Comparison of ENCODE assay signal across 14 cellular contexts in genomic region chr11:69915151-69915500, GRCh38.
DNase-seq lines count a peak whose midpoint lies in the region; ATAC-seq and TF ChIP-seq lines count a peak whose summit lies in the region.
"Had no signal": no experiment of that assay in that cellular context is flagged by ENCODE, and none has a peak within 500 bp of the region (broad histone marks: within the 10 kb centered on the region; RNA-seq: fewer than 3 reads in every experiment).

No MANE protein-coding gene starts in this region.

- H3K4ac ChIP-seq in mesenchymal stem cell (ENCODE audit: low read depth in 1 of 2, low read length in 2 of 2), result no peak overlapping the region

- no peak for DNase-seq in heart right ventricle
- DNase-seq in Right ventricle myocardium superior, result no peak
- peak; percentile 84 for DNase-seq in mammary epithelial cell
- DNase-seq in mesenchymal stem cell, result no peak
- no peak for DNase-seq in upper lobe of right lung
- DNase-seq in NOMO-1 (lab: John Stamatoyannopoulos, UW; ENCODE audit: unreplicated experiment in 2 of 2), result no peak
- DNase-seq: NCI-H526 treated with DMSO at 0.1 percent for 48 hours had no signal

- H2BK5ac ChIP-seq in mesenchymal stem cell (ENCODE audit: low read depth, low read length, poor library complexity, severe bottlenecking), result no peak overlapping the region

- H3K4me2 ChIP-seq in mammary epithelial cell (ENCODE audit: insufficient read depth, low read depth, low read length), result peak overlapping the region; percentile 57
- no peak overlapping the region for H3K4me2 ChIP-seq in mesenchymal stem cell (ENCODE audit: low read length, poor library complexity, severe bottlenecking)
- H3K4me2 ChIP-seq: smooth muscle cell had no signal

- H3K9me3 ChIP-seq in heart right ventricle (peaks cover 0 to 5% (median 0%) of the 10 kb centered on the region in 11 donors), mammary epithelial cell (replicated peaks; ENCODE audit: insufficient read depth, low read length) (no peaks in the 10 kb centered on the region), mesenchymal stem cell (ENCODE audit: control insufficient read depth, low read length) (no peaks in the 10 kb centered on the region), upper lobe of right lung (no peaks in the 10 kb centered on the region)
- H3K9me3 ChIP-seq: suprapubic skin had no signal

- in situ Hi-C loops in mammary epithelial cell (cut with MboI; ENCODE audit: low sequenced_read_pairs in 2 of 2), result loop anchor here in 1 of 2 donors (10.0 kb wide), 1 partner anchor 230 kb away; no protein-coding TSS in a partner anchor

- peak in 2 of 8 donors; percentile 2 to 13 for ATAC-seq in heart right ventricle
- ATAC-seq in Right ventricle myocardium superior (ENCODE audit: poor library complexity), result no peak
- ATAC-seq in upper lobe of right lung, result no peak
- ATAC-seq in HG03280 (IDR thresholded peaks at IDR 0.05; ENCODE audit: unreplicated experiment), result no peak
- ATAC-seq in HG02852 (IDR thresholded peaks at IDR 0.05; ENCODE audit: unreplicated experiment), result no peak
- ATAC-seq: naive thymus-derived CD4-positive, alpha-beta T cell had no signal

- no peaks in the 10 kb centered on the region for H3K79me2 ChIP-seq in mammary epithelial cell (ENCODE audit: insufficient read depth, low read length)

- intact Hi-C loops in heart right ventricle (cut with DNase I) (loop anchor here in 7 of 10 donors (1.0 to 10.0 kb wide), 7 partner anchors 160 to 276 kb away; partner anchors contain the start of gene ANO1 (in 3 of the 7)), Right ventricle myocardium superior (cut with DNase I) (no loop called here), mammary epithelial cell (cut with micrococcal nuclease) (loop anchor here (1.0 to 2.0 kb wide), 2 partner anchors 166 to 276 kb away; no protein-coding TSS in a partner anchor), upper lobe of right lung (cut with DNase I) (no loop called here)

- H3K27me3 ChIP-seq in heart right ventricle (peaks cover 0 to 23% (median 6%) of the 10 kb centered on the region in 7 donors), mammary epithelial cell (ENCODE audit: insufficient read depth, low read length) (no peaks in the 10 kb centered on the region), mesenchymal stem cell (ENCODE audit: control insufficient read depth in 1 of 2, insufficient read depth in 1 of 2, low read length in 2 of 2) (peaks cover 25 to 46% of the 10 kb centered on the region in 2 experiments), upper lobe of right lung (peaks cover 12% of the 10 kb centered on the region)

- H2AFZ ChIP-seq in mammary epithelial cell (ENCODE audit: low read depth, low read length) (peak overlapping the region; percentile 68), mesenchymal stem cell (ENCODE audit: low read depth, low read length) (no peak overlapping the region)

- no peak overlapping the region for H3K14ac ChIP-seq in mesenchymal stem cell (ENCODE audit: low read length in 2 of 2)

- no peak overlapping the region for H2BK120ac ChIP-seq in mesenchymal stem cell (ENCODE audit: low read depth, low read length)

- peak overlapping the region in 1 of 2 experiments; percentile 77 for H3K23ac ChIP-seq in mesenchymal stem cell (ENCODE audit: low read length in 2 of 2)

- H4K8ac ChIP-seq in mesenchymal stem cell (ENCODE audit: low read length), result no peak overlapping the region

- no peak overlapping the region for H2BK12ac ChIP-seq in mesenchymal stem cell (ENCODE audit: low read length in 2 of 2)

- H3K27ac ChIP-seq in heart right ventricle, result peak overlapping the region in 9 of 10 donors; percentile 66 to 92 (median 81)
- H3K27ac ChIP-seq in mammary epithelial cell (ENCODE audit: insufficient read depth, low read depth, low read length), result peak overlapping the region; percentile 75
- H3K27ac ChIP-seq in mesenchymal stem cell (ENCODE audit: low read length, poor library complexity, severe bottlenecking), result no peak overlapping the region
- peak overlapping the region; percentile 74 for H3K27ac ChIP-seq in upper lobe of right lung
- H3K27ac ChIP-seq: SJSA1, VCaP had no signal

- WGBS in heart right ventricle, 2 donors, result 28 to 34% methylated on average over 6 of the region's 6 CpGs
- 0% methylated on average over 6 of the region's 6 CpGs for WGBS in mammary epithelial cell (ENCODE audit: low coverage, missing lambda C conversion rate)
- WGBS in mesenchymal stem cell, result 36% methylated on average over 6 of the region's 6 CpGs

- H3K18ac ChIP-seq in mesenchymal stem cell (ENCODE audit: low read depth in 1 of 2, low read length in 2 of 2), result no peak overlapping the region

- TF ChIP-seq CTCF in heart right ventricle (IDR thresholded peaks at IDR 0.05) (no peak), mammary epithelial cell (conservative IDR thresholded peaks at IDR 0.05 in 1 of 2, IDR thresholded peaks at IDR 0.05 in 1 of 2; ENCODE audit: extremely low read depth in 1 of 2, insufficient read depth in 1 of 2, low read depth in 1 of 2, low read length in 2 of 2) (no peak), upper lobe of right lung (IDR thresholded peaks at IDR 0.05) (no peak)

- CTCF ChIA-PET in mammary epithelial cell (lab: Charles Lee; ENCODE audit: low non-redundant PET), result interaction anchor here (0.6 to 0.9 kb wide), 2 partner anchors 141 to 281 kb away, joined by 3 to 6 read pairs; no protein-coding TSS in a partner anchor

- peak overlapping the region in 4 of 10 donors; percentile 4 to 31 (median 26) for H3K4me3 ChIP-seq in heart right ventricle
- H3K4me3 ChIP-seq in mammary epithelial cell (replicated peaks in 1 of 3; ENCODE audit: insufficient read depth in 1 of 3, low read depth in 2 of 3, low read length in 3 of 3), result no peak overlapping the region
- peak overlapping the region in 1 of 2 experiments; percentile 61 for H3K4me3 ChIP-seq in mesenchymal stem cell (ENCODE audit: insufficient read depth in 1 of 2, low read depth in 1 of 2, low read length in 2 of 2)
- H3K4me3 ChIP-seq in upper lobe of right lung, result no peak overlapping the region
- H3K4me3 ChIP-seq: SJSA1, smooth muscle cell had no signal

- no peaks in the 10 kb centered on the region for H3K79me1 ChIP-seq in mesenchymal stem cell (replicated peaks; ENCODE audit: low read length, poor library complexity, severe bottlenecking)

- no TSS peak for BruUV-seq in mammary epithelial cell (replicated peaks; lab: Mats Ljungman, UMichigan)

- no peak overlapping the region for H2BK15ac ChIP-seq in mesenchymal stem cell (ENCODE audit: low read depth, poor library complexity, severe bottlenecking)

- H3K36me3 ChIP-seq in heart right ventricle (no peaks in the 10 kb centered on the region), mammary epithelial cell (ENCODE audit: insufficient read depth, low read length) (no peaks in the 10 kb centered on the region), mesenchymal stem cell (ENCODE audit: control insufficient read depth in 1 of 2, insufficient read depth in 2 of 2, low read depth in 1 of 2, low read length in 2 of 2) (no peaks in the 10 kb centered on the region), upper lobe of right lung (no peaks in the 10 kb centered on the region)
- H3K36me3 ChIP-seq: SJSA1, suprapubic skin had no signal

- no peak overlapping the region for H2AK5ac ChIP-seq in mesenchymal stem cell (ENCODE audit: low read length, severe bottlenecking)

- H3K4me1 ChIP-seq in heart right ventricle, result peaks cover 13 to 47% (median 33%) of the 10 kb centered on the region in 9 donors
- peaks cover 47% of the 10 kb centered on the region for H3K4me1 ChIP-seq in mammary epithelial cell (ENCODE audit: insufficient read depth, low read length)
- peaks cover 13% of the 10 kb centered on the region for H3K4me1 ChIP-seq in mesenchymal stem cell (ENCODE audit: control insufficient read depth, insufficient read depth, low read depth, low read length)
- H3K4me1 ChIP-seq in upper lobe of right lung, result peaks cover 27% of the 10 kb centered on the region

- H4K20me1 ChIP-seq in mammary epithelial cell (ENCODE audit: insufficient read depth, low read length), result no peaks in the 10 kb centered on the region

- dilution Hi-C loops in mammary epithelial cell (cut with HindIII; ENCODE audit: low sequenced_read_pairs), result no loop called here

- peak overlapping the region; percentile 32 for H3K9ac ChIP-seq in mammary epithelial cell (ENCODE audit: insufficient read depth, low read length)
- peak overlapping the region; percentile 78 for H3K9ac ChIP-seq in mesenchymal stem cell (ENCODE audit: low read length)

- no peak overlapping the region for H4K91ac ChIP-seq in mesenchymal stem cell (ENCODE audit: low read length)

Comparison
In these comparisons a context has a peak if more than half of its experiments do, and no peak if none do; other contexts are left out.
1. intact Hi-C loops: an anchor here in heart right ventricle (1.0 to 10.0 kb wide) and mammary epithelial cell (1.0 to 2.0 kb wide); none called in Right ventricle myocardium superior and upper lobe of right lung.